Comparison of ENCODE assay signal across 1 cellular context in genomic region chr11:1205987-1206331, GRCh38.
TF ChIP-seq lines count a peak whose summit lies in the region.

No MANE protein-coding gene starts in this region.

TF ChIP-seq in SK-N-SH treated with all-trans-retinoic acid at 6 μM for 48 hours, 23 proteins besides CTCF, POLR2A, EP300 and RAD21 (continued from another document):
- TF ChIP-seq GLIS3 (CRISPR knock-in tag; IDR thresholded peaks at IDR 0.05) (no peak), ZFP30 (CRISPR knock-in tag; IDR thresholded peaks at IDR 0.05) (no peak), SNAI2 (CRISPR knock-in tag; IDR thresholded peaks at IDR 0.05) (no peak), OSR1 (CRISPR knock-in tag; IDR thresholded peaks at IDR 0.05) (no peak), ZNF8 (CRISPR knock-in tag; IDR thresholded peaks at IDR 0.05) (no peak)
TF ChIP-seq in SK-N-SH treated with all-trans-retinoic acid at 6 μM for 48 hours: peak in this region for 0.
